Comparison of ENCODE assay signal across 8 cellular contexts in the genomic region with DNA sequence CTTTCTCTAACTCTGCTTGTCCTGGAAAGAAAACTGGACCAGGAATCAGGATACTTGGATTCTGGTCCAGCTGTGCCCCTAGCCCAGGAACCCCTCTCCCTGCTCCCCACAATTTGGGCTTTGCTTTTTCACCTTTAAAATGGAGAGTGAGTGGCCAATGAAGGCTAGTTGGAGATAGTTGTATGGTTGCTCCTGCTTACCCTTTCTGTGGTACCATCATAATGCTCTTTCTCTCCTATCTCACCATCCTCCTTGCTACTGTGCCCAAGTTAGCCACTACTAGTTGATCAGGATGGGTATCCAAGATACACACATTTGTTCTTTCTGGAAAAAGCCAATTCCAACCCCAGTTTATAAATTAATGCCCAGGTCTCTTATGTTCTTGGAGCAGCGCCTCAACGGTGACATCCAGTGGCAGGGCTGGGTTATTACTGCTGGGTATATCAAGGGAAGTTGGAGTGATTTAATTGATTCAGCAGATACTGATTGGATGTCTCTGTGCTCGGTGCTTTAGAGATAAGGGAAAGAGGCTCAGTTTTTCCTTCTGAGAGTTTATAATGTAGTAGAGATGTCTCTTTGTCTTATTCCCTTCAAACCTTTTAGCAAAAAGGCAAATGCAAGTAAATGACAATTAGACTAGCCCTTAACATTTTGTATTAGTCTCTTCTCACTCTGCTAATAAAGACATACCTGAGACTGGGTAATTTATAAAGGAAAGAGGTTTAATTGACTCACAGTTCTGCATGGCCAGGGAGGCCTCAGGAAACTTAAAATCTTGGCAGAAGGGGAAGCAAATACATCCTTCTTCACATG. TPM values are rescaled to one million over a fixed set of nuclear protein-coding genes. Genes with fewer than 3 reads are reported as not detected.
DNase-seq lines count a peak whose midpoint lies in the region; ATAC-seq and TF ChIP-seq lines count a peak whose summit lies in the region.

No MANE protein-coding gene starts in this region.

- peaks cover 3% of the 10 kb centered on the region for H3K4me1 ChIP-seq in NT2/D1 (ENCODE audit: insufficient read depth, insufficient read length)
- peaks cover 15 to 18% of the 10 kb centered on the region in 2 donors for H3K4me1 ChIP-seq in naive thymus-derived CD4-positive, alpha-beta T cell (ENCODE audit: control insufficient read depth in 2 of 2, insufficient read depth in 2 of 2, low read length in 2 of 2)

- no peaks in the 10 kb centered on the region for H3K9me3 ChIP-seq in NT2/D1 (ENCODE audit: insufficient read depth, low read length)
- no peaks in the 10 kb centered on the region for H3K9me3 ChIP-seq in naive thymus-derived CD4-positive, alpha-beta T cell (ENCODE audit: control insufficient read depth in 2 of 3, low read length in 3 of 3)

- peaks cover 19 to 57% (median 32%) of the 10 kb centered on the region in 5 donors for H3K36me3 Mint-ChIP-seq in naive thymus-derived CD4-positive, alpha-beta T cell

- no peaks in the 10 kb centered on the region for H3K27me3 Mint-ChIP-seq in naive thymus-derived CD4-positive, alpha-beta T cell

- H3K4me1 Mint-ChIP-seq in naive thymus-derived CD4-positive, alpha-beta T cell = peaks cover 21 to 46% (median 36%) of the 10 kb centered on the region in 7 donors

- H3K36me3 ChIP-seq in NT2/D1 (ENCODE audit: insufficient read depth, insufficient read length, low read length) = peaks cover 81% of the 10 kb centered on the region
- peaks cover 0 to 76% (median 10%) of the 10 kb centered on the region in 3 experiments for H3K36me3 ChIP-seq in naive thymus-derived CD4-positive, alpha-beta T cell (ENCODE audit: control insufficient read depth in 2 of 3, insufficient read depth in 3 of 3, low read length in 3 of 3)

- peak; percentile 69 for ATAC-seq in HG02981 (IDR thresholded peaks at IDR 0.05; ENCODE audit: unreplicated experiment)
- ATAC-seq in naive thymus-derived CD4-positive, alpha-beta T cell = peak; percentile 88

- no peaks in the 10 kb centered on the region for H3K27me3 ChIP-seq in NT2/D1 (ENCODE audit: insufficient read depth, insufficient read length)
- H3K27me3 ChIP-seq in naive thymus-derived CD4-positive, alpha-beta T cell (ENCODE audit: control insufficient read depth in 2 of 2, insufficient read depth in 2 of 2, low read length in 2 of 2) = no peaks in the 10 kb centered on the region

- intact Hi-C loops in naive thymus-derived CD4-positive, alpha-beta T cell (cut with micrococcal nuclease) = loop anchor here (1.0 to 2.0 kb wide), 7 partner anchors 19 to 345 kb away; a partner anchor contains a TSS

- DNase-seq in GM10266 (ENCODE audit: extremely low spot score) (peak; percentile 64), NT2/D1 (ENCODE audit: low read depth, low spot score) (peak; percentile 13), epithelial cell of proximal tubule (ENCODE audit: low read depth) (peak; percentile 25), NCI-H128 (lab: John Stamatoyannopoulos, UW; ENCODE audit: unreplicated experiment) (no peak)
- peak; percentile 73 for DNase-seq in activated CD8-positive, alpha-beta memory T cell treated with anti-CD3 and anti-CD28 coated beads, Interleukin-2, amount 50 U/mL, for 48 hours
- peak; percentile 30 to 68 (median 58) for DNase-seq in naive thymus-derived CD4-positive, alpha-beta T cell
- peak; percentile 45 for DNase-seq in stimulated activated naive CD4-positive, alpha-beta T cell treated with Interleukin-2 at 50 U/mL for 16 hours (lab: John Stamatoyannopoulos, UW)

- TF ChIP-seq CTCF in GM10266 (IDR thresholded peaks at IDR 0.05; ENCODE audit: control insufficient read depth, insufficient read depth, low read depth, missing control alignments) (peak; percentile 80), epithelial cell of proximal tubule (conservative IDR thresholded peaks at IDR 0.05; ENCODE audit: low read depth, low read length) (peak; percentile 94)

- H3K9me3 Mint-ChIP-seq in naive thymus-derived CD4-positive, alpha-beta T cell = no peaks in the 10 kb centered on the region

- CTCF ChIA-PET in naive thymus-derived CD4-positive, alpha-beta T cell (lab: Charles Lee) = interaction anchor here (0.8 to 1.2 kb wide), 3 partner anchors 10 to 161 kb away, joined by 3 to 6 read pairs (median 5); no protein-coding TSS in a partner anchor

- no peak overlapping the region for H3K9ac ChIP-seq in NT2/D1 (ENCODE audit: insufficient read length, low read depth)

- H3K27ac ChIP-seq in naive thymus-derived CD4-positive, alpha-beta T cell (ENCODE audit: low read depth, low read length) = no peak overlapping the region

- peak overlapping the region; percentile 1 to 82 (median 55) for H3K27ac Mint-ChIP-seq in naive thymus-derived CD4-positive, alpha-beta T cell

- POLR2A ChIA-PET in naive thymus-derived CD4-positive, alpha-beta T cell (lab: Charles Lee) = no interaction called here

- H3K4me3 ChIP-seq in NT2/D1 (ENCODE audit: insufficient read length, low read depth) = no peak overlapping the region
- H3K4me3 ChIP-seq in epithelial cell of proximal tubule (ENCODE audit: low read depth, low read length) = no peak overlapping the region
- no peak overlapping the region for H3K4me3 ChIP-seq in naive thymus-derived CD4-positive, alpha-beta T cell (ENCODE audit: low read length)

- peak overlapping the region in 4 of 10 donors; percentile 10 to 47 (median 23) for H3K4me3 Mint-ChIP-seq in naive thymus-derived CD4-positive, alpha-beta T cell

RNA-seq across cellular contexts. Expression of a gene that starts 38.5 kb away (rescaled TPM):
- total RNA-seq in epithelial cell of proximal tubule = 0.52 and 0.72 TPM in 2 replicates
- total RNA-seq in naive thymus-derived CD4-positive, alpha-beta T cell = 1 to 10 TPM in 1 of 5 experiments, under 1 TPM in 1, not detected in 3; 0.49 to 1.9 TPM
- polyA plus RNA-seq in naive thymus-derived CD4-positive, alpha-beta T cell = under 1 TPM; 0.30 to 0.32 TPM

RNA-seq across cellular contexts. Expression of a gene that starts 46.6 kb away (rescaled TPM):
- 59.5 and 74.7 TPM in 2 replicates for total RNA-seq in epithelial cell of proximal tubule
- total RNA-seq in naive thymus-derived CD4-positive, alpha-beta T cell = 100 to 1,000 TPM in 3 of 5 experiments, 10 to 100 TPM in 2; 79.8 to 105 (median 101) TPM
- polyA plus RNA-seq in naive thymus-derived CD4-positive, alpha-beta T cell = 100 to 1,000 TPM; 182 to 198 TPM

RNA-seq across cellular contexts. Expression of a gene that starts 56.7 kb away (rescaled TPM):
- total RNA-seq in epithelial cell of proximal tubule = 106 and 111 TPM in 2 replicates
- total RNA-seq in naive thymus-derived CD4-positive, alpha-beta T cell = 100 to 1,000 TPM; 127 to 217 (median 176) TPM
- polyA plus RNA-seq in naive thymus-derived CD4-positive, alpha-beta T cell = 10 to 100 TPM; 12.2 to 28.0 TPM
